Comparison of ENCODE assay signal across 9 cellular contexts in genomic region chr6:106084106-106084963, GRCh38. TPM values are rescaled to one million over a fixed set of nuclear protein-coding genes. Genes with fewer than 3 reads are reported as not detected.
DNase-seq lines count a peak whose midpoint lies in the region; ATAC-seq and TF ChIP-seq lines count a peak whose summit lies in the region.
"Had no signal": no experiment of that assay in that cellular context is flagged by ENCODE, and none has a peak within 500 bp of the region (broad histone marks: within the 10 kb centered on the region; RNA-seq: fewer than 3 reads in every experiment).

No MANE protein-coding gene starts in this region.

- no peak overlapping the region for H2AFZ ChIP-seq in osteoblast (ENCODE audit: low read length)

- peak overlapping the region; percentile 49 for H3K4me2 ChIP-seq in osteoblast (ENCODE audit: insufficient read depth, low read length)

- peaks cover 48% of the 10 kb centered on the region for H3K4me1 Mint-ChIP-seq in activated naive CD4-positive, alpha-beta T cell treated with anti-CD3 and anti-CD28 coated beads for 36 hours (ENCODE audit: low read depth)

- H3K36me3 Mint-ChIP-seq in activated naive CD4-positive, alpha-beta T cell treated with anti-CD3 and anti-CD28 coated beads for 36 hours (ENCODE audit: low read depth): no peaks in the 10 kb centered on the region

- H3K27ac Mint-ChIP-seq in activated naive CD4-positive, alpha-beta T cell treated with anti-CD3 and anti-CD28 coated beads for 36 hours: no peak overlapping the region

- peak; percentile 28 for DNase-seq in activated naive CD4-positive, alpha-beta T cell treated with anti-CD3 and anti-CD28 coated beads for 36 hours
- DNase-seq in activated naive CD4-positive, alpha-beta T cell (lab: John Stamatoyannopoulos, UW): no peak
- DNase-seq in epithelial cell of esophagus (ENCODE audit: low read depth) (peak; percentile 86), osteoblast (ENCODE audit: insufficient read length, low spot score, missing footprints) (peak; percentile 86), OCI-M2 (lab: John Stamatoyannopoulos, UW; ENCODE audit: unreplicated experiment) (no peak)
- DNase-seq: left cardiac atrium had no signal

- H3K79me2 ChIP-seq in osteoblast (ENCODE audit: insufficient read depth, low read length): peaks cover 2% of the 10 kb centered on the region

- H3K27ac ChIP-seq in HUES48 (ENCODE audit: low read depth, low read length) (peak overlapping the region; percentile 36), osteoblast (ENCODE audit: low read depth, low read length) (peak overlapping the region; percentile 86)

- no peak overlapping the region for H3K9ac ChIP-seq in HUES48 (ENCODE audit: low read depth, low read length)

- H3K27me3 ChIP-seq in HUES48 (ENCODE audit: control insufficient read depth, insufficient read depth, low read length) (peaks cover 40% of the 10 kb centered on the region), osteoblast (ENCODE audit: insufficient read depth, low read length) (no peaks in the 10 kb centered on the region)

- H3K4me3 ChIP-seq in HUES48 (ENCODE audit: low read depth, low read length) (no peak overlapping the region), epithelial cell of esophagus (ENCODE audit: low read length) (no peak overlapping the region), osteoblast (ENCODE audit: insufficient read depth, low read length) (no peak overlapping the region)

- no peaks in the 10 kb centered on the region for H3K9me3 Mint-ChIP-seq in activated naive CD4-positive, alpha-beta T cell treated with anti-CD3 and anti-CD28 coated beads for 36 hours

- H3K36me3 ChIP-seq in HUES48 (ENCODE audit: control insufficient read depth, insufficient read depth, low read length) (no peaks in the 10 kb centered on the region), osteoblast (ENCODE audit: insufficient read depth, low read length) (no peaks in the 10 kb centered on the region)

- H3K4me1 ChIP-seq in HUES48 (ENCODE audit: control insufficient read depth, insufficient read depth, low read length) (peaks cover 41% of the 10 kb centered on the region), osteoblast (ENCODE audit: insufficient read depth, low read length) (peaks cover 58% of the 10 kb centered on the region)

- no peak overlapping the region for H3K4me3 Mint-ChIP-seq in activated naive CD4-positive, alpha-beta T cell treated with anti-CD3 and anti-CD28 coated beads for 36 hours

- CTCF ChIA-PET in activated naive CD4-positive, alpha-beta T cell treated with anti-CD3 and anti-CD28 coated beads for 36 hours (lab: Charles Lee): interaction anchor here (0.9 to 1.2 kb wide), 2 partner anchors 13 to 23 kb away, joined by 3 to 4 read pairs; no protein-coding TSS in a partner anchor

- H3K9me3 ChIP-seq in HUES48 (ENCODE audit: control insufficient read depth, insufficient read depth, low read length) (no peaks in the 10 kb centered on the region), osteoblast (ENCODE audit: low read depth, low read length) (no peaks in the 10 kb centered on the region)

- TF ChIP-seq CTCF in epithelial cell of esophagus (IDR thresholded peaks at IDR 0.05; ENCODE audit: insufficient read depth, low read depth, low read length, missing control alignments) (peak; percentile 38), osteoblast (IDR thresholded peaks at IDR 0.05; ENCODE audit: extremely low read depth, low read depth, low read length) (peak; percentile 68)

- TF ChIP-seq POLR2A in Raji (IDR thresholded peaks at IDR 0.05; ENCODE audit: insufficient read depth, low read depth, low read length): 0 out of 2 replicates have a peak, but pooled peaks have one; percentile 22

- H3K27me3 Mint-ChIP-seq in activated naive CD4-positive, alpha-beta T cell treated with anti-CD3 and anti-CD28 coated beads for 36 hours (ENCODE audit: low read depth): peaks cover 32% of the 10 kb centered on the region

- no peaks in the 10 kb centered on the region for H4K20me1 ChIP-seq in osteoblast (ENCODE audit: insufficient read depth, low read length)

- intact Hi-C loops in activated naive CD4-positive, alpha-beta T cell treated with anti-CD3 and anti-CD28 coated beads for 36 hours (cut with micrococcal nuclease): loop anchor here (2.0 kb wide), 1 partner anchor 204 kb away; no protein-coding TSS in a partner anchor

- ATAC-seq in GM21723 (IDR thresholded peaks at IDR 0.05; ENCODE audit: unreplicated experiment): peak; percentile 80

RNA-seq across cellular contexts. Expression of gene PRDM1, which starts 1.8 kb away (rescaled TPM):
- 1 to 10 TPM; 3.4 to 4.0 TPM for total RNA-seq in activated naive CD4-positive, alpha-beta T cell treated with anti-CD3 and anti-CD28 coated beads for 36 hours
- total RNA-seq in osteoblast: 1.8 and 2.5 TPM in 2 replicates

Comparison
In these comparisons a context has a peak if more than half of its experiments do, and no peak if none do; other contexts are left out.
1. DNase-seq: peak in activated naive CD4-positive, alpha-beta T cell treated with anti-CD3 and anti-CD28 coated beads for 36 hours (single experiment), epithelial cell of esophagus (single experiment) and osteoblast (single experiment); none in activated naive CD4-positive, alpha-beta T cell (0 of 4) and OCI-M2 (single experiment).